1 cellular context compared by ENCODE assay signal in the genomic region with DNA sequence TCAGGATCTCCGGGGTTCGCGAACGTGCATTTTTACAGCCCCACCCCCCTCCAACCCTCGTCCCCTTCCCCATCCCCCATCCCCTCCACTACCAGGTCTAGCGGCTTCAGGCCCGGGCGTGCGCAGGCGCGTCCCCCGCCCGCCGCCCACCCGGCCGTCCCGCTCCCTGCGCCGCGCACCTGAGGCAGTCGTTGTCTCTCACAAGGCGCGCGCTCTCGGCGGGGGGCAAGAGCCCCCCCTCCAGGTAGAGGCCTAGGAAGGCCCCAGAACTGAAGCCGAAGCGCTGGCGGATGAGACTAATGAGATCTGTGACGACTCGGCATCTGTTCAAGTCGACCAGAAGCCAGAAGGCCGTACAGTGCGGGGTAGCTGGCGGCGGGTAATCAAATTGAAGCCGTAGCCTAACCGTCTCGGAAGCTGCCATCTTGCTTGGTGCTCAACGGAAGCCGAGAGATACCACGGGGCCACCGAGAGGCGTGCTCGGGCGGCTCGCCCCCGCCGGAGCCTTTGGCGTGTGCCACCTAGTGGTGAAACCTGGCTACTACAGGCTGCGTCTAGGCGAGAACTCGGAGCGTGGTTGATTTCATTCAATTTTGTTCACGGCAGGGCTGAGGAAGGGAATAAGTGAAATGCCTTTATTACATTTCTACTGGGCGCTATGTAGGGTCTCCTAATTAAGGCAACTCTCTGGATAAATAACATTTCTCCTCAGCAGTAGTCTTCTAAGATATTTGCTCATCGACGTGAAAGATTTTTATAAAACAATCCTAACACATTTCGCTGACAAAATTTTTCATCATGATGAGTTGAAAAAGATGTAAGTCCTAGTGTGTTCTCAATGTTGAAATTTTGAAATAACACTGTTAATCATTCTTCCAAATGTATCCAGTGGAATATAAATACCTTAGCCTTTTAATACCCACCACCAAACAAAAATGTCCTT.
A peak's percentile ranks its signal among the peaks of the same experiment; 100 is the strongest.
TF ChIP-seq lines count a peak whose summit lies in the region.

A gene with protein sequence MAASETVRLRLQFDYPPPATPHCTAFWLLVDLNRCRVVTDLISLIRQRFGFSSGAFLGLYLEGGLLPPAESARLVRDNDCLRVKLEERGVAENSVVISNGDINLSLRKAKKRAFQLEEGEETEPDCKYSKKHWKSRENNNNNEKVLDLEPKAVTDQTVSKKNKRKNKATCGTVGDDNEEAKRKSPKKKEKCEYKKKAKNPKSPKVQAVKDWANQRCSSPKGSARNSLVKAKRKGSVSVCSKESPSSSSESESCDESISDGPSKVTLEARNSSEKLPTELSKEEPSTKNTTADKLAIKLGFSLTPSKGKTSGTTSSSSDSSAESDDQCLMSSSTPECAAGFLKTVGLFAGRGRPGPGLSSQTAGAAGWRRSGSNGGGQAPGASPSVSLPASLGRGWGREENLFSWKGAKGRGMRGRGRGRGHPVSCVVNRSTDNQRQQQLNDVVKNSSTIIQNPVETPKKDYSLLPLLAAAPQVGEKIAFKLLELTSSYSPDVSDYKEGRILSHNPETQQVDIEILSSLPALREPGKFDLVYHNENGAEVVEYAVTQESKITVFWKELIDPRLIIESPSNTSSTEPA (minus strand): TSS at position 455 of the 943 bp plus-strand sequence. CDS start 31 bp downstream, at position 424.

TF ChIP-seq in K562, 482 proteins besides CTCF, POLR2A, EP300 and RAD21 (continued from another document and continues in another):
- TF ChIP-seq, protein P1, sequence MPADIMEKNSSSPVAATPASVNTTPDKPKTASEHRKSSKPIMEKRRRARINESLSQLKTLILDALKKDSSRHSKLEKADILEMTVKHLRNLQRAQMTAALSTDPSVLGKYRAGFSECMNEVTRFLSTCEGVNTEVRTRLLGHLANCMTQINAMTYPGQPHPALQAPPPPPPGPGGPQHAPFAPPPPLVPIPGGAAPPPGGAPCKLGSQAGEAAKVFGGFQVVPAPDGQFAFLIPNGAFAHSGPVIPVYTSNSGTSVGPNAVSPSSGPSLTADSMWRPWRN (IDR thresholded peaks at IDR 0.05; ENCODE audit: low read depth): peak; percentile 19; the same call in 1 of the 2 replicates
- TF ChIP-seq POU5F1 (IDR thresholded peaks at IDR 0.05; ENCODE audit: borderline replicate concordance, low read depth, low read length, partially characterized antibody) (peak; percentile 71), TBP (optimal IDR thresholded peaks at IDR 0.05; ENCODE audit: low read depth, low read length) (peak; percentile 84), MBD2 (IDR thresholded peaks at IDR 0.05; ENCODE audit: borderline replicate concordance, low read depth) (peak; percentile 14; the same call in 1 of the 2 replicates), CHCHD3 (CRISPR knock-in tag; IDR thresholded peaks at IDR 0.05) (no peak), RFX5 (IDR thresholded peaks at IDR 0.05; ENCODE audit: low read depth, low read length) (no peak), LCOR (CRISPR knock-in tag; IDR thresholded peaks at IDR 0.05) (peak; percentile 94), SRSF7 (optimal IDR thresholded peaks at IDR 0.05; ENCODE audit: low read depth, low read length) (no peak), TAF1 (IDR thresholded peaks at IDR 0.05; ENCODE audit: control insufficient read depth, extremely low read depth, insufficient read depth, low read length, severe bottlenecking) (peak; percentile 74), CC2D1A (IDR thresholded peaks at IDR 0.05) (peak; percentile 81), HDAC1 (IDR thresholded peaks at IDR 0.05) (peak in 1 of 2 experiments; percentile 60; a peak in 2 of 4 replicates), ZBTB1 (CRISPR knock-in tag; IDR thresholded peaks at IDR 0.05; ENCODE audit: borderline replicate concordance, low read depth) (0 out of 2 replicates have a peak, but pooled peaks have one; percentile 34), TEAD4 (IDR thresholded peaks at IDR 0.05; ENCODE audit: low read length) (peak; percentile 40; the same call in 1 of the 2 replicates), TEAD4 (CRISPR knock-in tag; IDR thresholded peaks at IDR 0.05; ENCODE audit: borderline replicate concordance) (no peak), C11orf30 (IDR thresholded peaks at IDR 0.05; ENCODE audit: low read depth) (peak; percentile 92), SIN3B (IDR thresholded peaks at IDR 0.05; ENCODE audit: low read depth) (peak; percentile 92), ELF2 (CRISPR knock-in tag; IDR thresholded peaks at IDR 0.05) (0 out of 2 replicates have a peak, but pooled peaks have one; percentile 12), TSC22D4 (tag; IDR thresholded peaks at IDR 0.05) (no peak), DPF2 (IDR thresholded peaks at IDR 0.05) (peak; percentile 59; the same call in 1 of the 2 replicates), MCM3 (IDR thresholded peaks at IDR 0.05) (no peak), ZC3H4 (CRISPR knock-in tag; IDR thresholded peaks at IDR 0.05; ENCODE audit: borderline replicate concordance) (no peak), MTA3 (IDR thresholded peaks at IDR 0.05; ENCODE audit: borderline replicate concordance) (peak; percentile 97), ZEB2 (IDR thresholded peaks at IDR 0.05) (peak; percentile 47; the same call in 1 of the 2 replicates), ZNF224 (CRISPR knock-in tag; IDR thresholded peaks at IDR 0.05) (no peak), GTF2E2 (tag; IDR thresholded peaks at IDR 0.05) (peak; percentile 76; the same call in 1 of the 2 replicates), EHMT2 (IDR thresholded peaks at IDR 0.05) (peak; percentile 57; the same call in 1 of the 2 replicates), PTRF (tag; IDR thresholded peaks at IDR 0.05) (no peak), SMC3 (conservative IDR thresholded peaks at IDR 0.05; ENCODE audit: insufficient read depth, low read depth, low read length) (peak; percentile 57; the same call in 1 of the 2 replicates), CREB1 (IDR thresholded peaks at IDR 0.05) (no peak), CREB1 (CRISPR knock-in tag; IDR thresholded peaks at IDR 0.05) (peak; percentile 62; the same call in 1 of the 2 replicates), TGIF2 (CRISPR knock-in tag; IDR thresholded peaks at IDR 0.05) (no peak), KLF16 (IDR thresholded peaks at IDR 0.05) (peak; percentile 84), PML (IDR thresholded peaks at IDR 0.05; ENCODE audit: low read length) (peak; percentile 53; the same call in 1 of the 2 replicates), MYC (IDR thresholded peaks at IDR 0.05; ENCODE audit: low read depth, low read length) (peak; percentile 95), MYC (CRISPR knock-in tag; IDR thresholded peaks at IDR 0.05; ENCODE audit: borderline replicate concordance, low read depth) (peak; percentile 37; the same call in 1 of the 2 replicates), MIER1 (IDR thresholded peaks at IDR 0.05; ENCODE audit: low read depth) (no peak), ZFX (CRISPR knock-in tag; IDR thresholded peaks at IDR 0.05) (peak; percentile 93), ZNF507 (tag; conservative IDR thresholded peaks at IDR 0.05) (no peak)
- TF ChIP-seq, protein P2, sequence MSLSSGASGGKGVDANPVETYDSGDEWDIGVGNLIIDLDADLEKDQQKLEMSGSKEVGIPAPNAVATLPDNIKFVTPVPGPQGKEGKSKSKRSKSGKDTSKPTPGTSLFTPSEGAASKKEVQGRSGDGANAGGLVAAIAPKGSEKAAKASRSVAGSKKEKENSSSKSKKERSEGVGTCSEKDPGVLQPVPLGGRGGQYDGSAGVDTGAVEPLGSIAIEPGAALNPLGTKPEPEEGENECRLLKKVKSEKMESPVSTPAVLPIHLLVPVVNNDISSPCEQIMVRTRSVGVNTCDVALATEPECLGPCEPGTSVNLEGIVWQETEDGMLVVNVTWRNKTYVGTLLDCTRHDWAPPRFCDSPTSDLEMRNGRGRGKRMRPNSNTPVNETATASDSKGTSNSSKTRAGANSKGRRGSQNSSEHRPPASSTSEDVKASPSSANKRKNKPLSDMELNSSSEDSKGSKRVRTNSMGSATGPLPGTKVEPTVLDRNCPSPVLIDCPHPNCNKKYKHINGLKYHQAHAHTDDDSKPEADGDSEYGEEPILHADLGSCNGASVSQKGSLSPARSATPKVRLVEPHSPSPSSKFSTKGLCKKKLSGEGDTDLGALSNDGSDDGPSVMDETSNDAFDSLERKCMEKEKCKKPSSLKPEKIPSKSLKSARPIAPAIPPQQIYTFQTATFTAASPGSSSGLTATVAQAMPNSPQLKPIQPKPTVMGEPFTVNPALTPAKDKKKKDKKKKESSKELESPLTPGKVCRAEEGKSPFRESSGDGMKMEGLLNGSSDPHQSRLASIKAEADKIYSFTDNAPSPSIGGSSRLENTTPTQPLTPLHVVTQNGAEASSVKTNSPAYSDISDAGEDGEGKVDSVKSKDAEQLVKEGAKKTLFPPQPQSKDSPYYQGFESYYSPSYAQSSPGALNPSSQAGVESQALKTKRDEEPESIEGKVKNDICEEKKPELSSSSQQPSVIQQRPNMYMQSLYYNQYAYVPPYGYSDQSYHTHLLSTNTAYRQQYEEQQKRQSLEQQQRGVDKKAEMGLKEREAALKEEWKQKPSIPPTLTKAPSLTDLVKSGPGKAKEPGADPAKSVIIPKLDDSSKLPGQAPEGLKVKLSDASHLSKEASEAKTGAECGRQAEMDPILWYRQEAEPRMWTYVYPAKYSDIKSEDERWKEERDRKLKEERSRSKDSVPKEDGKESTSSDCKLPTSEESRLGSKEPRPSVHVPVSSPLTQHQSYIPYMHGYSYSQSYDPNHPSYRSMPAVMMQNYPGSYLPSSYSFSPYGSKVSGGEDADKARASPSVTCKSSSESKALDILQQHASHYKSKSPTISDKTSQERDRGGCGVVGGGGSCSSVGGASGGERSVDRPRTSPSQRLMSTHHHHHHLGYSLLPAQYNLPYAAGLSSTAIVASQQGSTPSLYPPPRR (CRISPR knock-in tag; IDR thresholded peaks at IDR 0.05; ENCODE audit: borderline replicate concordance): no peak
- TF ChIP-seq, protein P3, sequence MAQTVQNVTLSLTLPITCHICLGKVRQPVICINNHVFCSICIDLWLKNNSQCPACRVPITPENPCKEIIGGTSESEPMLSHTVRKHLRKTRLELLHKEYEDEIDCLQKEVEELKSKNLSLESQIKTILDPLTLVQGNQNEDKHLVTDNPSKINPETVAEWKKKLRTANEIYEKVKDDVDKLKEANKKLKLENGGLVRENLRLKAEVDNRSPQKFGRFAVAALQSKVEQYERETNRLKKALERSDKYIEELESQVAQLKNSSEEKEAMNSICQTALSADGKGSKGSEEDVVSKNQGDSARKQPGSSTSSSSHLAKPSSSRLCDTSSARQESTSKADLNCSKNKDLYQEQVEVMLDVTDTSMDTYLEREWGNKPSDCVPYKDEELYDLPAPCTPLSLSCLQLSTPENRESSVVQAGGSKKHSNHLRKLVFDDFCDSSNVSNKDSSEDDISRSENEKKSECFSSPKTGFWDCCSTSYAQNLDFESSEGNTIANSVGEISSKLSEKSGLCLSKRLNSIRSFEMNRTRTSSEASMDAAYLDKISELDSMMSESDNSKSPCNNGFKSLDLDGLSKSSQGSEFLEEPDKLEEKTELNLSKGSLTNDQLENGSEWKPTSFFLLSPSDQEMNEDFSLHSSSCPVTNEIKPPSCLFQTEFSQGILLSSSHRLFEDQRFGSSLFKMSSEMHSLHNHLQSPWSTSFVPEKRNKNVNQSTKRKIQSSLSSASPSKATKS (CRISPR knock-in tag; IDR thresholded peaks at IDR 0.05): no peak
- TF ChIP-seq, protein P4, sequence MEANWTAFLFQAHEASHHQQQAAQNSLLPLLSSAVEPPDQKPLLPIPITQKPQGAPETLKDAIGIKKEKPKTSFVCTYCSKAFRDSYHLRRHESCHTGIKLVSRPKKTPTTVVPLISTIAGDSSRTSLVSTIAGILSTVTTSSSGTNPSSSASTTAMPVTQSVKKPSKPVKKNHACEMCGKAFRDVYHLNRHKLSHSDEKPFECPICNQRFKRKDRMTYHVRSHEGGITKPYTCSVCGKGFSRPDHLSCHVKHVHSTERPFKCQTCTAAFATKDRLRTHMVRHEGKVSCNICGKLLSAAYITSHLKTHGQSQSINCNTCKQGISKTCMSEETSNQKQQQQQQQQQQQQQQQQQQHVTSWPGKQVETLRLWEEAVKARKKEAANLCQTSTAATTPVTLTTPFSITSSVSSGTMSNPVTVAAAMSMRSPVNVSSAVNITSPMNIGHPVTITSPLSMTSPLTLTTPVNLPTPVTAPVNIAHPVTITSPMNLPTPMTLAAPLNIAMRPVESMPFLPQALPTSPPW (CRISPR knock-in tag; IDR thresholded peaks at IDR 0.05): peak; percentile 98
- TF ChIP-seq, protein P5, sequence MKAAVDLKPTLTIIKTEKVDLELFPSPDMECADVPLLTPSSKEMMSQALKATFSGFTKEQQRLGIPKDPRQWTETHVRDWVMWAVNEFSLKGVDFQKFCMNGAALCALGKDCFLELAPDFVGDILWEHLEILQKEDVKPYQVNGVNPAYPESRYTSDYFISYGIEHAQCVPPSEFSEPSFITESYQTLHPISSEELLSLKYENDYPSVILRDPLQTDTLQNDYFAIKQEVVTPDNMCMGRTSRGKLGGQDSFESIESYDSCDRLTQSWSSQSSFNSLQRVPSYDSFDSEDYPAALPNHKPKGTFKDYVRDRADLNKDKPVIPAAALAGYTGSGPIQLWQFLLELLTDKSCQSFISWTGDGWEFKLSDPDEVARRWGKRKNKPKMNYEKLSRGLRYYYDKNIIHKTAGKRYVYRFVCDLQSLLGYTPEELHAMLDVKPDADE (conservative IDR thresholded peaks at IDR 0.05; ENCODE audit: control insufficient read depth, low read depth, low read length): 0 out of 2 replicates have a peak, but pooled peaks have one; percentile 42
- TF ChIP-seq, protein P6, sequence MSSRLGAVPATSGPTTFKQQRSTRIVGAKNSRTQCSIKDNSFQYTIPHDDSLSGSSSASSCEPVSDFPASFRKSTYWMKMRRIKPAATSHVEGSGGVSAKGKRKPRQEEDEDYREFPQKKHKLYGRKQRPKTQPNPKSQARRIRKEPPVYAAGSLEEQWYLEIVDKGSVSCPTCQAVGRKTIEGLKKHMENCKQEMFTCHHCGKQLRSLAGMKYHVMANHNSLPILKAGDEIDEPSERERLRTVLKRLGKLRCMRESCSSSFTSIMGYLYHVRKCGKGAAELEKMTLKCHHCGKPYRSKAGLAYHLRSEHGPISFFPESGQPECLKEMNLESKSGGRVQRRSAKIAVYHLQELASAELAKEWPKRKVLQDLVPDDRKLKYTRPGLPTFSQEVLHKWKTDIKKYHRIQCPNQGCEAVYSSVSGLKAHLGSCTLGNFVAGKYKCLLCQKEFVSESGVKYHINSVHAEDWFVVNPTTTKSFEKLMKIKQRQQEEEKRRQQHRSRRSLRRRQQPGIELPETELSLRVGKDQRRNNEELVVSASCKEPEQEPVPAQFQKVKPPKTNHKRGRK (tag; IDR thresholded peaks at IDR 0.05): no peak
- TF ChIP-seq, protein P7, sequence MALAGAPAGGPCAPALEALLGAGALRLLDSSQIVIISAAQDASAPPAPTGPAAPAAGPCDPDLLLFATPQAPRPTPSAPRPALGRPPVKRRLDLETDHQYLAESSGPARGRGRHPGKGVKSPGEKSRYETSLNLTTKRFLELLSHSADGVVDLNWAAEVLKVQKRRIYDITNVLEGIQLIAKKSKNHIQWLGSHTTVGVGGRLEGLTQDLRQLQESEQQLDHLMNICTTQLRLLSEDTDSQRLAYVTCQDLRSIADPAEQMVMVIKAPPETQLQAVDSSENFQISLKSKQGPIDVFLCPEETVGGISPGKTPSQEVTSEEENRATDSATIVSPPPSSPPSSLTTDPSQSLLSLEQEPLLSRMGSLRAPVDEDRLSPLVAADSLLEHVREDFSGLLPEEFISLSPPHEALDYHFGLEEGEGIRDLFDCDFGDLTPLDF (CRISPR knock-in tag; IDR thresholded peaks at IDR 0.05): peak; percentile 61; the same call in 1 of the 2 replicates
- TF ChIP-seq, protein P8, sequence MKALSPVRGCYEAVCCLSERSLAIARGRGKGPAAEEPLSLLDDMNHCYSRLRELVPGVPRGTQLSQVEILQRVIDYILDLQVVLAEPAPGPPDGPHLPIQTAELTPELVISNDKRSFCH (CRISPR knock-in tag; IDR thresholded peaks at IDR 0.05): no peak
- TF ChIP-seq, protein P8 (tag; IDR thresholded peaks at IDR 0.05): no peak
